Comparison of ENCODE assay signal across 8 cellular contexts in the genomic region with DNA sequence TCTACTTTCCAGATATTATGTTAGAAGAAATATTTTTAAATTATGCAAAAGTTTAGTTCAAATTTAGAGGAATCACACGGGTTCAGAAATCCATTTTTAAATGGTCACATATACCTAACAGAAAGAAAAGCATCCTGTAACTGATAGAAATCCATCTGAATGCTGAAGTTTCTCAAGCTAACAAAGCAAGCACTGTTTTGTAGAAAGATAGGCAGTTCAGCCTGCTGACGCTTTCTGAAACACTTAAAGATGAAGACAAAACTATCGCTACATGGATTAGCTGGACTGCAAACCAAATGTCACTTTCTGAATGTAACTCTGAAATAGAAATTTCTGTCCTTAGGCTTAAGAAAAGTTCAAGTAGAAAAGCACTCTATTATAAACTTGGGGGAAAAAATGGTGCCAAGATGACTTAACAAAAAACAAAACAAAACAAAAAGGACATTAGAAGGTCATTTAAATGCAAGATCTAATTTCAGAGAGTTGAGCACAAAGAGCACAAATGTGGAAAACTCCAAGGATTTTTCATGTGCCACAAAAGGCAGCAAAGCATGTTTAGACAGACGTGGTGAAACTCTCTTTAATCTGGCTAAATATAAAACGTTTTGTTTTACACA. TPM values are rescaled to one million over a fixed set of nuclear protein-coding genes. Genes with fewer than 3 reads are reported as not detected.
DNase-seq lines count a peak whose midpoint lies in the region; ATAC-seq, FAIRE-seq and TF ChIP-seq lines count a peak whose summit lies in the region.

No MANE protein-coding gene starts in this region.

- intact Hi-C loops in activated T-helper 1 cell treated with anti-CD3 and anti-CD28 coated beads, Interleukin-12 subunit alpha, Interleukin-12 subunit beta, Interleukin-2, Interleukin-4 antibody, amounts not matched to agents 30 ng/mL and 10 ng/mL and 1 ng/mL, durations not matched to agents 14 hours and 24 hours and 36 hours (cut with micrococcal nuclease), result no loop called here

- H3K27me3 ChIP-seq in iPS DF 6.9 (ENCODE audit: control insufficient read depth, insufficient read depth, low read length) (no peaks in the 10 kb centered on the region), small intestine (ENCODE audit: control insufficient read depth in 2 of 2, insufficient read depth in 2 of 2, low read length in 2 of 2) (no peaks in the 10 kb centered on the region)

- H3K27ac ChIP-seq in iPS DF 6.9 (ENCODE audit: low read length) (no peak overlapping the region), small intestine (ENCODE audit: low read depth in 1 of 2, low read length in 1 of 2) (peak overlapping the region; percentile 96 to 97)

- peaks cover 70% of the 10 kb centered on the region for H3K4me1 Mint-ChIP-seq in HFFc6 (ENCODE audit: low read depth)
- peaks cover 10% of the 10 kb centered on the region for H3K4me1 Mint-ChIP-seq in activated T-helper 1 cell treated with anti-CD3 and anti-CD28 coated beads, Interleukin-12 subunit alpha, Interleukin-12 subunit beta, Interleukin-2, Interleukin-4 antibody, amounts not matched to agents 30 ng/mL and 10 ng/mL and 1 ng/mL, durations not matched to agents 14 hours and 24 hours and 36 hours (ENCODE audit: low read depth)

- peak overlapping the region; percentile 87 for H3K27ac Mint-ChIP-seq in HFFc6
- no peak overlapping the region for H3K27ac Mint-ChIP-seq in activated T-helper 1 cell treated with anti-CD3 and anti-CD28 coated beads, Interleukin-12 subunit alpha, Interleukin-12 subunit beta, Interleukin-2, Interleukin-4 antibody, amounts not matched to agents 30 ng/mL and 10 ng/mL and 1 ng/mL, durations not matched to agents 14 hours and 24 hours and 36 hours

- H3K9me3 ChIP-seq in iPS DF 6.9 (ENCODE audit: control insufficient read depth, insufficient read depth, low read length) (no peaks in the 10 kb centered on the region), small intestine (ENCODE audit: control insufficient read depth, low read depth) (no peaks in the 10 kb centered on the region)

- no peaks in the 10 kb centered on the region for H3K36me3 ChIP-seq in iPS DF 6.9 (ENCODE audit: control insufficient read depth, insufficient read depth, low read length)
- H3K36me3 ChIP-seq in small intestine (ENCODE audit: control insufficient read depth in 2 of 2, insufficient read depth in 2 of 2, low read length in 2 of 2), result no peaks in the 10 kb centered on the region

- DNase-seq in HFFc6, result no peak
- no peak for DNase-seq in activated T-helper 1 cell treated with anti-CD3 and anti-CD28 coated beads, Interleukin-12 subunit alpha, Interleukin-12 subunit beta, Interleukin-2, Interleukin-4 antibody, amounts not matched to agents 30 ng/mL and 10 ng/mL and 1 ng/mL, durations not matched to agents 14 hours and 24 hours and 36 hours (ENCODE audit: low spot score)
- no peak for DNase-seq in iPS DF 6.9 (ENCODE audit: low read depth, low spot score)
- DNase-seq in small intestine, result peak; percentile 25
- no peak for DNase-seq in HuH-7 (ENCODE audit: low spot score)

- ATAC-seq in GM19452 (IDR thresholded peaks at IDR 0.05; ENCODE audit: unreplicated experiment) (no peak), GM21528 (IDR thresholded peaks at IDR 0.05; ENCODE audit: low FRiP score, unreplicated experiment) (no peak), GM21367 (IDR thresholded peaks at IDR 0.05; ENCODE audit: unreplicated experiment) (no peak)

- no CpG with 5 or more reads among the region's 5 CpGs for WGBS in iPS DF 6.9 (ENCODE audit: insufficient coverage, insufficient read length)
- 4 to 19% (median 9%) methylated on average over 5 of the region's 5 CpGs for WGBS in small intestine, 3 donors

- TF ChIP-seq CTCF in HFFc6 (IDR thresholded peaks at IDR 0.05), result no peak

- FAIRE-seq in small intestine (lab: Jason Lieb, UNC), result no peak

- peaks cover 10% of the 10 kb centered on the region; the same call in 1 of the 2 replicates for H3K36me3 Mint-ChIP-seq in HFFc6 (ENCODE audit: low read depth)
- H3K36me3 Mint-ChIP-seq in activated T-helper 1 cell treated with anti-CD3 and anti-CD28 coated beads, Interleukin-12 subunit alpha, Interleukin-12 subunit beta, Interleukin-2, Interleukin-4 antibody, amounts not matched to agents 30 ng/mL and 10 ng/mL and 1 ng/mL, durations not matched to agents 14 hours and 24 hours and 36 hours (ENCODE audit: low read depth), result no peaks in the 10 kb centered on the region

- no peaks in the 10 kb centered on the region for H3K9me3 Mint-ChIP-seq in HFFc6
- no peaks in the 10 kb centered on the region for H3K9me3 Mint-ChIP-seq in activated T-helper 1 cell treated with anti-CD3 and anti-CD28 coated beads, Interleukin-12 subunit alpha, Interleukin-12 subunit beta, Interleukin-2, Interleukin-4 antibody, amounts not matched to agents 30 ng/mL and 10 ng/mL and 1 ng/mL, durations not matched to agents 14 hours and 24 hours and 36 hours

- H3K4me3 ChIP-seq in iPS DF 6.9 (ENCODE audit: low read length) (peak overlapping the region; percentile 85; the same call in 1 of the 2 replicates), small intestine (ENCODE audit: low read depth in 1 of 2, low read length in 2 of 2) (peak overlapping the region; percentile 76 to 86)

- peak overlapping the region; percentile 96 for H3K4me3 Mint-ChIP-seq in HFFc6
- peak overlapping the region; percentile 78 for H3K4me3 Mint-ChIP-seq in activated T-helper 1 cell treated with anti-CD3 and anti-CD28 coated beads, Interleukin-12 subunit alpha, Interleukin-12 subunit beta, Interleukin-2, Interleukin-4 antibody, amounts not matched to agents 30 ng/mL and 10 ng/mL and 1 ng/mL, durations not matched to agents 14 hours and 24 hours and 36 hours

- H3K4me1 ChIP-seq in iPS DF 6.9 (ENCODE audit: control insufficient read depth, insufficient read depth, low read length), result peaks cover 1% of the 10 kb centered on the region; the same call in 1 of the 2 replicates
- peaks cover 0 to 3% of the 10 kb centered on the region in 2 donors for H3K4me1 ChIP-seq in small intestine (ENCODE audit: control insufficient read depth in 2 of 2, insufficient read depth in 1 of 2, low read depth in 1 of 2, low read length in 1 of 2)

- H3K27me3 Mint-ChIP-seq in HFFc6 (ENCODE audit: insufficient read depth), result peaks cover 3% of the 10 kb centered on the region
- peaks cover 40% of the 10 kb centered on the region for H3K27me3 Mint-ChIP-seq in activated T-helper 1 cell treated with anti-CD3 and anti-CD28 coated beads, Interleukin-12 subunit alpha, Interleukin-12 subunit beta, Interleukin-2, Interleukin-4 antibody, amounts not matched to agents 30 ng/mL and 10 ng/mL and 1 ng/mL, durations not matched to agents 14 hours and 24 hours and 36 hours (ENCODE audit: insufficient read depth)

RNA-seq across cellular contexts. Expression of gene PLOD2, which starts 1.3 kb away (rescaled TPM):
- total RNA-seq in HFFc6 (2021; fragmentation: NEBNext Ultra II Directional; extraction: Animal tissue kit (Norgen Biotek cat#: 25700)), result 100 to 1,000 TPM; 181 to 358 (median 200) TPM
- 1.4 and 2.0 TPM in 2 replicates for total RNA-seq in activated T-helper 1 cell treated with anti-CD3 and anti-CD28 coated beads, Interleukin-12 subunit alpha, Interleukin-12 subunit beta, Interleukin-2, Interleukin-4 antibody, amounts not matched to agents 30 ng/mL and 10 ng/mL and 1 ng/mL, durations not matched to agents 14 hours and 24 hours and 36 hours
- polyA plus RNA-seq in small intestine, result 10 to 100 TPM; 17.8 to 23.5 (median 19.5) TPM

Comparison
In these comparisons a context has a peak if more than half of its experiments do, and no peak if none do; other contexts are left out.
1. RNA of gene PLOD2, which starts 1.3 kb away (total RNA-seq): 181 to 358 TPM in HFFc6; 1.4 to 2.0 TPM in activated T-helper 1 cell treated with anti-CD3 and anti-CD28 coated beads, Interleukin-12 subunit alpha, Interleukin-12 subunit beta, Interleukin-2, Interleukin-4 antibody, amounts not matched to agents 30 ng/mL and 10 ng/mL and 1 ng/mL, durations not matched to agents 14 hours and 24 hours and 36 hours; every median in the first group is over 10 times any median in the second.